8 cellular contexts compared by ENCODE assay signal in genomic region chr12:26226629-26227375, GRCh38. TPM values are rescaled to one million over a fixed set of nuclear protein-coding genes. Genes with fewer than 3 reads are reported as not detected.
DNase-seq lines count a peak whose midpoint lies in the region; ATAC-seq and TF ChIP-seq lines count a peak whose summit lies in the region.

No MANE protein-coding gene starts in this region.

- ATAC-seq in HG02610 (IDR thresholded peaks at IDR 0.05; ENCODE audit: unreplicated experiment) (peak; percentile 45), WTC11 (peak; percentile 89), heart left ventricle (peak; percentile 36 to 87 (median 78)), GM19035 (IDR thresholded peaks at IDR 0.05; ENCODE audit: unreplicated experiment) (no peak), HG02870 (IDR thresholded peaks at IDR 0.05; ENCODE audit: unreplicated experiment) (no peak), GM18517 (IDR thresholded peaks at IDR 0.05; ENCODE audit: unreplicated experiment) (no peak), HG03442 (IDR thresholded peaks at IDR 0.05; ENCODE audit: unreplicated experiment) (no peak)

- H3K4me1 ChIP-seq in heart left ventricle: peaks cover 0 to 14% (median 4%) of the 10 kb centered on the region in 12 donors
- H3K4me1 ChIP-seq in parathyroid adenoma: peaks cover 2% of the 10 kb centered on the region

- TF ChIP-seq CTCF in WTC11 (IDR thresholded peaks at IDR 0.05): no peak
- no peak for TF ChIP-seq CTCF in heart left ventricle (IDR thresholded peaks at IDR 0.05)
- no peak for TF ChIP-seq CTCF in parathyroid adenoma (IDR thresholded peaks at IDR 0.05)

- 10 to 15% (median 12%) methylated on average over 29 to 45 of the region's 45 CpGs for WGBS in heart left ventricle, 4 donors

- peak overlapping the region; percentile 70 for H3K4me3 Mint-ChIP-seq in WTC11

- POLR2A ChIA-PET in WTC11 (lab: Charles Lee): interaction anchor here (1.5 kb wide), 1 partner anchor 14 kb away, joined by 3 read pairs; no protein-coding TSS in a partner anchor

- peak overlapping the region; percentile 75 for H2AFZ ChIP-seq in parathyroid adenoma

- peaks cover 43% of the 10 kb centered on the region for H3K27me3 Mint-ChIP-seq in WTC11 (ENCODE audit: low read depth)

- intact Hi-C loops in heart left ventricle (cut with DNase I): no loop called here

- H3K79me2 ChIP-seq in parathyroid adenoma: no peaks in the 10 kb centered on the region

- H3K9me3 ChIP-seq in heart left ventricle (no peaks in the 10 kb centered on the region), parathyroid adenoma (ENCODE audit: control insufficient read depth, low read length) (no peaks in the 10 kb centered on the region)

- peak overlapping the region; percentile 65 for H3K4me2 ChIP-seq in parathyroid adenoma (ENCODE audit: low read length)

- H3K9ac ChIP-seq in parathyroid adenoma: no peak overlapping the region

- H3K36me3 ChIP-seq in heart left ventricle (peaks cover 0 to 7% (median 0%) of the 10 kb centered on the region in 9 donors), parathyroid adenoma (ENCODE audit: control insufficient read depth, insufficient read depth, low read length) (no peaks in the 10 kb centered on the region)

- H3K27me3 ChIP-seq in heart left ventricle (peaks cover 0 to 27% (median 0%) of the 10 kb centered on the region in 9 donors), parathyroid adenoma (ENCODE audit: control insufficient read depth, insufficient read depth, low read length) (no peaks in the 10 kb centered on the region)

- no peak overlapping the region for H3K27ac Mint-ChIP-seq in WTC11

- H3K4me3 ChIP-seq in heart left ventricle (peak overlapping the region in 11 of 12 donors; percentile 16 to 65 (median 55)), parathyroid adenoma (ENCODE audit: low read depth, low read length) (peak overlapping the region; percentile 25)

- peak overlapping the region in 8 of 12 donors; percentile 11 to 75 (median 35) for H3K27ac ChIP-seq in heart left ventricle
- H3K27ac ChIP-seq in parathyroid adenoma: no peak overlapping the region

- H3K36me3 Mint-ChIP-seq in WTC11: no peaks in the 10 kb centered on the region

- CTCF ChIA-PET in WTC11 (lab: Charles Lee): interaction anchor here (0.8 to 1.1 kb wide), 3 partner anchors 40 to 112 kb away, joined by 3 read pairs; no protein-coding TSS in a partner anchor

- DNase-seq in WTC11 (ENCODE audit: low spot score) (peak; percentile 61), heart left ventricle (peak in 4 of 5 donors; percentile 39 to 65 (median 45))

- H3K9me3 Mint-ChIP-seq in WTC11: no peaks in the 10 kb centered on the region

- peaks cover 22% of the 10 kb centered on the region for H3K4me1 Mint-ChIP-seq in WTC11

- no peak for TF ChIP-seq POLR2A in heart left ventricle (IDR thresholded peaks at IDR 0.05)

TF ChIP-seq in WTC11, 78 proteins besides CTCF, POLR2A, EP300 and RAD21:
- TF ChIP-seq USF2 (CRISPR knock-in tag; IDR thresholded peaks at IDR 0.05): no peak; the same call in 1 of the 2 replicates
- TF ChIP-seq TEAD1 (CRISPR knock-in tag; IDR thresholded peaks at IDR 0.05): 0 out of 2 replicates have a peak, but pooled peaks have one; percentile 64
- TF ChIP-seq, protein P1, sequence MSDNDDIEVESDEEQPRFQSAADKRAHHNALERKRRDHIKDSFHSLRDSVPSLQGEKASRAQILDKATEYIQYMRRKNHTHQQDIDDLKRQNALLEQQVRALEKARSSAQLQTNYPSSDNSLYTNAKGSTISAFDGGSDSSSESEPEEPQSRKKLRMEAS (CRISPR knock-in tag; IDR thresholded peaks at IDR 0.05): peak; percentile 53; the same call in 1 of the 2 replicates
- TF ChIP-seq MYBL2 (CRISPR knock-in tag; IDR thresholded peaks at IDR 0.05): peak; percentile 65; the same call in 1 of the 2 replicates
- TF ChIP-seq NFYB (CRISPR knock-in tag; conservative IDR thresholded peaks at IDR 0.05; ENCODE audit: low read depth): no peak
- TF ChIP-seq ZNF219 (CRISPR knock-in tag; IDR thresholded peaks at IDR 0.05; ENCODE audit: borderline replicate concordance): peak; percentile 60; the same call in 1 of the 2 replicates

RNA-seq across cellular contexts. Expression of gene SSPN, which starts 31.4 kb away (rescaled TPM):
- total RNA-seq in WTC11 (2021): 1.8 to 2.5 TPM (median 1.9 TPM) in 3 replicates
- 100 to 1,000 TPM in 1 of 9 donors, 10 to 100 TPM in 8; 19.9 to 109 (median 75.9) TPM for total RNA-seq in heart left ventricle
- 10 to 100 TPM in 1 of 2 donors, 1 to 10 TPM in 1; 7.5 to 18.2 TPM for polyA plus RNA-seq in heart left ventricle

Comparison
In these comparisons a context has a peak if more than half of its experiments do, and no peak if none do; other contexts are left out.
1. ATAC-seq: peak in HG02610 (single experiment), WTC11 (single experiment) and heart left ventricle (4 of 4); none in GM19035 (single experiment), HG02870 (single experiment), GM18517 (single experiment) and HG03442 (single experiment).